8 cellular contexts compared by ENCODE assay signal in genomic region chr17:59620064-59620359, GRCh38. TPM values are rescaled to one million over a fixed set of nuclear protein-coding genes. Genes with fewer than 3 reads are reported as not detected.
DNase-seq lines count a peak whose midpoint lies in the region; ATAC-seq, FAIRE-seq and TF ChIP-seq lines count a peak whose summit lies in the region.

No MANE protein-coding gene starts in this region.

- peak overlapping the region; percentile 97 for H3K27ac ChIP-seq in HepG2 (ENCODE audit: extremely low read length, insufficient read depth, low read length)
- H3K27ac ChIP-seq in thyroid gland, result peak overlapping the region; percentile 98 to 99 (median 98)

- CTCF ChIA-PET in HepG2 (lab: Yijun Ruan, JAX; ENCODE audit: low intra/inter-chr PET ratio, low total read pairs), result no interaction called here

- in situ Hi-C loops in HepG2 (cut with HindIII; ENCODE audit: extremely low pct_ligation_motif_present, low pct_unique_long_range_greater_than_20kb), result no loop called here

- H3K9ac ChIP-seq in HepG2 (ENCODE audit: insufficient read depth, low read depth, low read length), result peak overlapping the region; percentile 98

- H2AFZ ChIP-seq in HepG2 (ENCODE audit: low read length), result no peak overlapping the region

- no peak for ATAC-seq in activated T-cell treated with anti-CD3 and anti-CD28 coated beads, Interleukin-2, amount 50 U/mL, for 72 hours (replicated peaks in 1 of 2)
- peak; percentile 9 for ATAC-seq in activated naive CD8-positive, alpha-beta T cell treated with anti-CD3 and anti-CD28 coated beads, Interleukin-2, amount 50 U/mL, for 24 hours
- no peak for ATAC-seq in HepG2

- H3K4me2 ChIP-seq in HepG2 (ENCODE audit: low read depth, low read length), result peak overlapping the region; percentile 86

- H3K27me3 ChIP-seq in HepG2 (ENCODE audit: control insufficient read depth in 1 of 2, insufficient read depth in 2 of 2, low read length in 2 of 2) (no peaks in the 10 kb centered on the region; a peak in 2 of 5 replicates), thyroid gland (no peaks in the 10 kb centered on the region)

- H3K4me1 ChIP-seq in HepG2 (ENCODE audit: insufficient read depth, low read length) (peaks cover 50% of the 10 kb centered on the region), thyroid gland (peaks cover 36 to 38% of the 10 kb centered on the region in 2 donors)

- H3K27me3 Mint-ChIP-seq in activated T-cell treated with anti-CD3 and anti-CD28 coated beads, Interleukin-2, amount 50 U/mL, for 72 hours (ENCODE audit: low read depth), result no peaks in the 10 kb centered on the region
- peaks cover 2% of the 10 kb centered on the region for H3K27me3 Mint-ChIP-seq in activated naive CD8-positive, alpha-beta T cell treated with anti-CD3 and anti-CD28 coated beads, Interleukin-2, amount 50 U/mL, for 24 hours

- BruUV-seq in HepG2 (replicated peaks; lab: Mats Ljungman, UMichigan), result no TSS peak

- peak overlapping the region; percentile 85 to 91 for H3K4me3 Mint-ChIP-seq in activated T-cell treated with anti-CD3 and anti-CD28 coated beads, Interleukin-2, amount 50 U/mL, for 72 hours
- H3K4me3 Mint-ChIP-seq in activated naive CD8-positive, alpha-beta T cell treated with anti-CD3 and anti-CD28 coated beads, Interleukin-2, amount 50 U/mL, for 24 hours, result peak overlapping the region; percentile 95

- no peak for TF ChIP-seq RAD21 in HepG2 (CRISPR knock-in tag; IDR thresholded peaks at IDR 0.05)

- peaks cover 51% of the 10 kb centered on the region for H3K4me1 Mint-ChIP-seq in activated T-cell treated with anti-CD3 and anti-CD28 coated beads, Interleukin-2, amount 50 U/mL, for 72 hours (ENCODE audit: low read depth)
- H3K4me1 Mint-ChIP-seq in activated naive CD8-positive, alpha-beta T cell treated with anti-CD3 and anti-CD28 coated beads, Interleukin-2, amount 50 U/mL, for 24 hours, result peaks cover 59% of the 10 kb centered on the region

- POLR2A ChIA-PET in HepG2 (lab: Yijun Ruan, JAX), result interaction anchor here (0.9 to 4.7 kb wide), 22 partner anchors 9 to 980 kb away, joined by 3 to 49 read pairs (median 6); partner anchors contain the start of genes APPBP2, DHX40, GDPD1 and PPM1D

- WGBS in HepG2 (ENCODE audit: low lambda C conversion rate), result under 1% methylated on average over 13 of the region's 13 CpGs
- 0 to 2% methylated on average over 8 to 13 of the region's 13 CpGs for WGBS in thyroid gland, 2 donors

- peaks cover 7 to 14% of the 10 kb centered on the region in 2 donors for H3K36me3 Mint-ChIP-seq in activated T-cell treated with anti-CD3 and anti-CD28 coated beads, Interleukin-2, amount 50 U/mL, for 72 hours (ENCODE audit: insufficient read depth in 2 of 2)
- H3K36me3 Mint-ChIP-seq in activated naive CD8-positive, alpha-beta T cell treated with anti-CD3 and anti-CD28 coated beads, Interleukin-2, amount 50 U/mL, for 24 hours (ENCODE audit: low read depth), result peaks cover 26% of the 10 kb centered on the region

- TF ChIP-seq EP300 in HepG2 (IDR thresholded peaks at IDR 0.05; ENCODE audit: low read depth in 2 of 2, low read length in 2 of 2) (no peak), HepG2 (CRISPR knock-in tag; IDR thresholded peaks at IDR 0.05; ENCODE audit: borderline replicate concordance) (no peak)

- no peak for FAIRE-seq in HepG2 (lab: Jason Lieb, UNC)
- FAIRE-seq in RCC 7860 (lab: Jason Lieb, UNC), result no peak

- H3K27ac Mint-ChIP-seq in activated T-cell treated with anti-CD3 and anti-CD28 coated beads, Interleukin-2, amount 50 U/mL, for 72 hours, result peak overlapping the region; percentile 98
- H3K27ac Mint-ChIP-seq in activated naive CD8-positive, alpha-beta T cell treated with anti-CD3 and anti-CD28 coated beads, Interleukin-2, amount 50 U/mL, for 24 hours, result peak overlapping the region; percentile 99

- H3K4me3 ChIP-seq in HepG2 (replicated peaks in 1 of 3; ENCODE audit: insufficient read depth in 1 of 3, low read depth in 2 of 3, low read length in 3 of 3) (peak overlapping the region; percentile 94 to 99 (median 94)), thyroid gland (replicated peaks in 1 of 3) (peak overlapping the region; percentile 89 to 95 (median 92))

- intact Hi-C loops in HepG2 (cut with micrococcal nuclease; ENCODE audit: unreplicated experiment) (no loop called here), thyroid gland (cut with DNase I) (loop anchor here (10.0 kb wide), 1 partner anchor 85 kb away; the partner anchor contains the start of genes PTRH2 and VMP1)

- H4K20me1 ChIP-seq in HepG2 (ENCODE audit: insufficient read depth, low read length), result peaks cover 42% of the 10 kb centered on the region

- no peaks in the 10 kb centered on the region; a peak in 1 of 5 replicates for H3K36me3 ChIP-seq in HepG2 (replicated peaks in 1 of 2; ENCODE audit: control insufficient read depth in 1 of 2, insufficient read depth in 2 of 2, low read length in 2 of 2)
- no peaks in the 10 kb centered on the region for H3K36me3 ChIP-seq in thyroid gland

- DNase-seq in activated T-cell treated with anti-CD3 and anti-CD28 coated beads, Interleukin-2, amount 50 U/mL, for 72 hours, result no peak
- DNase-seq in activated T-cell treated with anti-CD3 and anti-CD28 coated beads for 4 hours (no peak), HepG2 (ENCODE audit: low spot score) (no peak), thyroid gland (no peak), A172 (ENCODE audit: low spot score) (no peak), RCC 7860 (ENCODE audit: low spot score) (no peak), SHP77 treated with DMSO at 0.1 percent for 48 hours (lab: John Stamatoyannopoulos, UW) (no peak)
- DNase-seq in activated naive CD8-positive, alpha-beta T cell treated with anti-CD3 and anti-CD28 coated beads, Interleukin-2, amount 50 U/mL, for 24 hours, result no peak

- TF ChIP-seq POLR2A in HepG2 (IDR thresholded peaks at IDR 0.05; ENCODE audit: insufficient read depth in 1 of 2, low read depth in 2 of 2, low read length in 2 of 2) (no peak), thyroid gland (IDR thresholded peaks at IDR 0.05) (no peak)

- TF ChIP-seq CTCF in HepG2 (CRISPR knock-in tag; IDR thresholded peaks at IDR 0.05) (no peak), thyroid gland (IDR thresholded peaks at IDR 0.05) (no peak)

- H3K9me3 ChIP-seq in HepG2 (ENCODE audit: low read length) (no peaks in the 10 kb centered on the region), thyroid gland (no peaks in the 10 kb centered on the region)

- H3K9me3 Mint-ChIP-seq in activated T-cell treated with anti-CD3 and anti-CD28 coated beads, Interleukin-2, amount 50 U/mL, for 72 hours, result no peaks in the 10 kb centered on the region
- H3K9me3 Mint-ChIP-seq in activated naive CD8-positive, alpha-beta T cell treated with anti-CD3 and anti-CD28 coated beads, Interleukin-2, amount 50 U/mL, for 24 hours, result no peaks in the 10 kb centered on the region

- peaks cover 68% of the 10 kb centered on the region for H3K79me2 ChIP-seq in HepG2 (ENCODE audit: insufficient read depth, low read length)

RNA-seq across cellular contexts. Expression of gene CLTC, which starts 0.3 kb away (rescaled TPM):
- 100 to 1,000 TPM; 144 to 149 TPM for total RNA-seq in activated T-cell treated with anti-CD3 and anti-CD28 coated beads, Interleukin-2, amount 50 U/mL, for 72 hours
- total RNA-seq in HepG2 (2016; rRNA removed; fragmentation: Illumina TruSeq; extraction: Trizol), result 283 and 643 TPM in 2 replicates
- total RNA-seq in HepG2 (2016; cell fraction: cytosol; rRNA removed; fragmentation: Illumina TruSeq; extraction: Trizol; ENCODE audit: low read depth), result 19.6 and 21.0 TPM in 2 replicates
- total RNA-seq in HepG2 (2016; cell fraction: insoluble cytoplasmic fraction; rRNA removed; fragmentation: Illumina TruSeq; extraction: Trizol), result 267 and 594 TPM in 2 replicates
- total RNA-seq in HepG2 (2016; cell fraction: membrane; rRNA removed; fragmentation: Illumina TruSeq; extraction: Trizol), result 63.1 and 72.1 TPM in 2 replicates
- total RNA-seq in HepG2 (2016; cell fraction: nucleus; rRNA removed; fragmentation: Illumina TruSeq; extraction: Trizol), result 282 and 292 TPM in 2 replicates
- polyA plus RNA-seq in HepG2 (2011; rRNA removed), result 110 and 134 TPM in 2 replicates
- polyA plus RNA-seq in HepG2 (2011; cell fraction: cytosol; rRNA removed), result 125 and 195 TPM in 2 replicates
- polyA plus RNA-seq in HepG2 (2011; cell fraction: nucleus; rRNA removed), result 64.1 and 73.6 TPM in 2 replicates
- 126 and 165 TPM in 2 replicates for polyA plus RNA-seq in HepG2 (2012)
- 9.6 and 11.7 TPM in 2 replicates for polyA plus RNA-seq in HepG2 (2016; cell fraction: cytosol; fragmentation: Illumina TruSeq; extraction: Trizol; ENCODE audit: low read depth)
- polyA plus RNA-seq in HepG2 (2016; cell fraction: insoluble cytoplasmic fraction; fragmentation: Illumina TruSeq; extraction: Trizol; ENCODE audit: low read depth), result 350 and 354 TPM in 2 replicates
- polyA plus RNA-seq in HepG2 (2016; cell fraction: membrane; fragmentation: Illumina TruSeq; extraction: Trizol; ENCODE audit: low read depth), result 37.1 and 44.2 TPM in 2 replicates
- 217 and 222 TPM in 2 replicates for polyA plus RNA-seq in HepG2 (2016; cell fraction: nucleus; fragmentation: Illumina TruSeq; extraction: Trizol; ENCODE audit: insufficient read depth, low read depth)
- polyA minus RNA-seq in HepG2 (2011; rRNA and poly(A)+ RNA removed; ENCODE audit: low replicate concordance), result 363 and 456 TPM in 2 replicates
- polyA minus RNA-seq in HepG2 (2011; cell fraction: cytosol; rRNA and poly(A)+ RNA removed), result 307 and 353 TPM in 2 replicates
- 208 and 274 TPM in 2 replicates for polyA minus RNA-seq in HepG2 (2011; cell fraction: nucleus; rRNA and poly(A)+ RNA removed)
- total RNA-seq in thyroid gland, result 100 to 1,000 TPM; 250 to 474 (median 364) TPM
- total RNA-seq in A172 (2014; rRNA removed; shearing (Covaris generic)), result 362 and 373 TPM in 2 replicates

RNA-seq across cellular contexts. Expression of gene DHX40, which starts 54.6 kb away (rescaled TPM):
- total RNA-seq in activated T-cell treated with anti-CD3 and anti-CD28 coated beads, Interleukin-2, amount 50 U/mL, for 72 hours, result 10 to 100 TPM; 35.9 to 37.5 TPM
- total RNA-seq in HepG2 (2016; rRNA removed; fragmentation: Illumina TruSeq; extraction: Trizol) (37.0 and 62.6 TPM in 2 replicates), thyroid gland (10 to 100 TPM; 47.8 to 65.4 (median 59.7) TPM)
- 3.0 and 3.8 TPM in 2 replicates for total RNA-seq in HepG2 (2016; cell fraction: cytosol; rRNA removed; fragmentation: Illumina TruSeq; extraction: Trizol; ENCODE audit: low read depth)
- 34.6 and 66.1 TPM in 2 replicates for total RNA-seq in HepG2 (2016; cell fraction: insoluble cytoplasmic fraction; rRNA removed; fragmentation: Illumina TruSeq; extraction: Trizol)
- total RNA-seq in HepG2 (2016; cell fraction: membrane; rRNA removed; fragmentation: Illumina TruSeq; extraction: Trizol), result 8.0 and 9.8 TPM in 2 replicates
- 19.3 and 21.1 TPM in 2 replicates for total RNA-seq in HepG2 (2016; cell fraction: nucleus; rRNA removed; fragmentation: Illumina TruSeq; extraction: Trizol)
- polyA plus RNA-seq in HepG2 (2011; rRNA removed), result 16.5 and 22.2 TPM in 2 replicates
- 9.4 and 14.4 TPM in 2 replicates for polyA plus RNA-seq in HepG2 (2011; cell fraction: cytosol; rRNA removed)
- polyA plus RNA-seq in HepG2 (2011; cell fraction: nucleus; rRNA removed), result 6.9 and 8.2 TPM in 2 replicates
- polyA plus RNA-seq in HepG2 (2012), result 16.5 and 24.7 TPM in 2 replicates
- 0.87 and 0.92 TPM in 2 replicates for polyA plus RNA-seq in HepG2 (2016; cell fraction: cytosol; fragmentation: Illumina TruSeq; extraction: Trizol; ENCODE audit: low read depth)
- 34.8 and 38.4 TPM in 2 replicates for polyA plus RNA-seq in HepG2 (2016; cell fraction: insoluble cytoplasmic fraction; fragmentation: Illumina TruSeq; extraction: Trizol; ENCODE audit: low read depth)
- 3.0 and 3.4 TPM in 2 replicates for polyA plus RNA-seq in HepG2 (2016; cell fraction: membrane; fragmentation: Illumina TruSeq; extraction: Trizol; ENCODE audit: low read depth)
- 17.5 and 18.6 TPM in 2 replicates for polyA plus RNA-seq in HepG2 (2016; cell fraction: nucleus; fragmentation: Illumina TruSeq; extraction: Trizol; ENCODE audit: insufficient read depth, low read depth)
- polyA minus RNA-seq in HepG2 (2011; rRNA and poly(A)+ RNA removed; ENCODE audit: low replicate concordance), result 14.9 and 18.7 TPM in 2 replicates
- 28.8 and 30.5 TPM in 2 replicates for polyA minus RNA-seq in HepG2 (2011; cell fraction: cytosol; rRNA and poly(A)+ RNA removed)
- 27.0 and 27.4 TPM in 2 replicates for polyA minus RNA-seq in HepG2 (2011; cell fraction: nucleus; rRNA and poly(A)+ RNA removed)
- 67.1 and 70.5 TPM in 2 replicates for total RNA-seq in A172 (2014; rRNA removed; shearing (Covaris generic))
